In genomic region chr5:146313027-146313426, GRCh38 we compare ENCODE assay signal across 19 cellular contexts. TPM values are rescaled to one million over a fixed set of nuclear protein-coding genes. Genes with fewer than 3 reads are reported as not detected.
DNase-seq lines count a peak whose midpoint lies in the region; ATAC-seq and TF ChIP-seq lines count a peak whose summit lies in the region.
"Had no signal": no experiment of that assay in that cellular context is flagged by ENCODE, and none has a peak within 500 bp of the region (broad histone marks: within the 10 kb centered on the region; RNA-seq: fewer than 3 reads in every experiment).

No MANE protein-coding gene starts in this region.

- peaks cover 8% of the 10 kb centered on the region for H3K4me1 Mint-ChIP-seq in activated CD8-positive, alpha-beta T cell treated with anti-CD3 and anti-CD28 coated beads, Interleukin-2, amount 10 ng/mL, durations not matched to agents 7 days and 5 days (ENCODE audit: low read depth)
- H3K4me1 Mint-ChIP-seq in H9: peaks cover 6 to 13% of the 10 kb centered on the region in 2 experiments; a peak in 3 of 4 replicates
- no peaks in the 10 kb centered on the region for H3K4me1 Mint-ChIP-seq in chondrocyte (ENCODE audit: low read depth)

- no peak overlapping the region for H3K18ac ChIP-seq in H9 (ENCODE audit: insufficient read length, low read depth, low read length)

- H3K4me1 ChIP-seq in BLaER1 treated with 17β-estradiol and CSF1 and Interleukin-3, amounts not matched to agents 10 nM and 100 nM: peaks cover 5 to 29% (median 15%) of the 10 kb centered on the region in 10 experiments; a peak in 18 of 20 replicates
- no peaks in the 10 kb centered on the region for H3K4me1 ChIP-seq in aorta (ENCODE audit: control insufficient read depth in 1 of 2, insufficient read depth in 2 of 2, low read length in 2 of 2)
- H3K4me1 ChIP-seq in H9 (ENCODE audit: insufficient read depth, low read length): no peaks in the 10 kb centered on the region
- H3K4me1 ChIP-seq in uterus: no peaks in the 10 kb centered on the region
- H3K4me1 ChIP-seq: vagina had no signal

- H2BK120ac ChIP-seq in H9 (ENCODE audit: low read depth, low read length, poor library complexity, severe bottlenecking): no peak overlapping the region

- no peak overlapping the region for H4K5ac ChIP-seq in H9 (ENCODE audit: insufficient read length, low read depth, low read length)

- H3K27ac ChIP-seq in BLaER1 treated with 17β-estradiol and CSF1 and Interleukin-3, amounts not matched to agents 10 nM and 100 nM: no peak overlapping the region
- H3K27ac ChIP-seq in aorta (ENCODE audit: low read depth in 1 of 2, low read length in 2 of 2) (no peak overlapping the region), H9 (ENCODE audit: insufficient read length, low read depth, low read length) (no peak overlapping the region), uterus (no peak overlapping the region)
- H3K27ac ChIP-seq: vagina had no signal

- peak; percentile 49 for ATAC-seq in HG03103 (IDR thresholded peaks at IDR 0.05; ENCODE audit: low read depth, unreplicated experiment)
- no peak for ATAC-seq in activated CD8-positive, alpha-beta T cell treated with anti-CD3 and anti-CD28 coated beads, Interleukin-2, amount 10 ng/mL, durations not matched to agents 7 days and 5 days
- ATAC-seq in aorta (ENCODE audit: low FRiP score): no peak
- ATAC-seq: mucosa of descending colon; stimulated activated naive CD8-positive, alpha-beta T cell treated with anti-CD3 and anti-CD28 coated beads, Interleukin-15, amount 100 ng/mL, for 72 hours had no signal

- H3K4me2 ChIP-seq in BLaER1 treated with 17β-estradiol and CSF1 and Interleukin-3, amounts not matched to agents 10 nM and 100 nM: peak overlapping the region; percentile 36 to 62 (median 49)
- H3K4me2 ChIP-seq in H9 (ENCODE audit: insufficient read depth, insufficient read length, low read length): no peak overlapping the region
- H3K4me2 ChIP-seq: smooth muscle cell had no signal

- no peak overlapping the region for H3K4me3 Mint-ChIP-seq in activated CD8-positive, alpha-beta T cell treated with anti-CD3 and anti-CD28 coated beads, Interleukin-2, amount 10 ng/mL, durations not matched to agents 7 days and 5 days
- H3K4me3 Mint-ChIP-seq in H9 (no peak overlapping the region), chondrocyte (ENCODE audit: unreplicated experiment) (no peak overlapping the region)
- H3K4me3 Mint-ChIP-seq: stimulated activated naive CD8-positive, alpha-beta T cell treated with anti-CD3 and anti-CD28 coated beads, Interleukin-15, amount 100 ng/mL, for 72 hours had no signal

- intact Hi-C loops in aorta (cut with DNase I) (no loop called here), uterus (cut with DNase I; ENCODE audit: low total_unique reads) (no loop called here)

- no peaks in the 10 kb centered on the region for H3K9me3 Mint-ChIP-seq in activated CD8-positive, alpha-beta T cell treated with anti-CD3 and anti-CD28 coated beads, Interleukin-2, amount 10 ng/mL, durations not matched to agents 7 days and 5 days (ENCODE audit: insufficient read depth)
- no peaks in the 10 kb centered on the region for H3K9me3 Mint-ChIP-seq in H9
- H3K9me3 Mint-ChIP-seq in chondrocyte (ENCODE audit: low read depth): no peaks in the 10 kb centered on the region
- H3K9me3 Mint-ChIP-seq: activated T-helper 2 cell treated with anti-CD3 and anti-CD28 coated beads, Interferon-gamma antibody, Interleukin-2, Interleukin-4, amounts not matched to agents 10 μg/mL and 5 μg/mL and 100 μg/mL, durations not matched to agents 14 hours and 24 hours and 36 hours; stimulated activated naive CD8-positive, alpha-beta T cell treated with anti-CD3 and anti-CD28 coated beads, Interleukin-15, amount 100 ng/mL, for 72 hours had no signal

- H3K23ac ChIP-seq in H9 (ENCODE audit: insufficient read length, low read depth, low read length): no peak overlapping the region

- no peaks in the 10 kb centered on the region for H3K79me2 ChIP-seq in H9 (ENCODE audit: insufficient read depth, low read length)

- H3K79me1 ChIP-seq in H9 (ENCODE audit: insufficient read depth, low read depth, low read length, poor library complexity, severe bottlenecking): no peaks in the 10 kb centered on the region

- no peak for TF ChIP-seq POLR2A in uterus (IDR thresholded peaks at IDR 0.05)

- H3K4me3 ChIP-seq in BLaER1 treated with 17β-estradiol and CSF1 and Interleukin-3, amounts not matched to agents 10 nM and 100 nM: no peak overlapping the region
- H3K4me3 ChIP-seq in aorta (ENCODE audit: low read length in 2 of 2): no peak overlapping the region
- H3K4me3 ChIP-seq in uterus: no peak overlapping the region
- H3K4me3 ChIP-seq: mucosa of descending colon, smooth muscle cell, vagina had no signal

- H4K91ac ChIP-seq in H9 (ENCODE audit: insufficient read length, low read depth, low read length): no peak overlapping the region

- no peak overlapping the region for H3K4ac ChIP-seq in H9 (ENCODE audit: low read depth, low read length)

- H2BK20ac ChIP-seq in H9 (ENCODE audit: low read depth, low read length, poor library complexity, severe bottlenecking): no peak overlapping the region

- H4K8ac ChIP-seq in H9 (replicated peaks; ENCODE audit: insufficient read length, low read depth, low read length): no peak overlapping the region

- H3K36me3 Mint-ChIP-seq in activated CD8-positive, alpha-beta T cell treated with anti-CD3 and anti-CD28 coated beads, Interleukin-2, amount 10 ng/mL, durations not matched to agents 7 days and 5 days (ENCODE audit: low read depth): no peaks in the 10 kb centered on the region
- H3K36me3 Mint-ChIP-seq in H9 (ENCODE audit: insufficient read depth in 1 of 3, low read depth in 3 of 3) (no peaks in the 10 kb centered on the region), chondrocyte (ENCODE audit: low read depth) (peaks cover 1% of the 10 kb centered on the region)

- H2BK5ac ChIP-seq in H9 (ENCODE audit: insufficient read length, low read length): no peak overlapping the region

- H4K20me1 ChIP-seq in BLaER1 treated with 17β-estradiol and CSF1 and Interleukin-3, amounts not matched to agents 10 nM and 100 nM: 0 out of 22 replicates have a peak, but pooled peaks cover 0 to 3% (median 0%) of the 10 kb centered on the region in 11 experiments
- H4K20me1 ChIP-seq in H9 (ENCODE audit: control insufficient read depth, insufficient read depth, insufficient read length): no peaks in the 10 kb centered on the region

- H3K27me3 ChIP-seq in BLaER1 treated with 17β-estradiol and CSF1 and Interleukin-3, amounts not matched to agents 10 nM and 100 nM: peaks cover 0 to 77% (median 0%) of the 10 kb centered on the region in 11 experiments; a peak in 5 of 22 replicates
- H3K27me3 ChIP-seq in aorta (ENCODE audit: control insufficient read depth in 1 of 2, insufficient read depth in 2 of 2, low read length in 1 of 2): peaks cover 0 to 4% of the 10 kb centered on the region in 2 donors
- no peaks in the 10 kb centered on the region for H3K27me3 ChIP-seq in H9 (ENCODE audit: insufficient read depth, low read length)
- H3K27me3 ChIP-seq in uterus: no peaks in the 10 kb centered on the region
- H3K27me3 ChIP-seq: vagina had no signal

- H3K27ac Mint-ChIP-seq in activated CD8-positive, alpha-beta T cell treated with anti-CD3 and anti-CD28 coated beads, Interleukin-2, amount 10 ng/mL, durations not matched to agents 7 days and 5 days: no peak overlapping the region
- H3K27ac Mint-ChIP-seq in H9: no peak overlapping the region
- no peak overlapping the region for H3K27ac Mint-ChIP-seq in chondrocyte (ENCODE audit: unreplicated experiment)
- H3K27ac Mint-ChIP-seq: activated T-helper 2 cell treated with anti-CD3 and anti-CD28 coated beads, Interferon-gamma antibody, Interleukin-2, Interleukin-4, amounts not matched to agents 10 μg/mL and 5 μg/mL and 100 μg/mL, durations not matched to agents 14 hours and 24 hours and 36 hours; stimulated activated naive CD8-positive, alpha-beta T cell treated with anti-CD3 and anti-CD28 coated beads, Interleukin-15, amount 100 ng/mL, for 72 hours had no signal

- H3K23me2 ChIP-seq in H9 (ENCODE audit: insufficient read length, low read depth, low read length, poor library complexity, severe bottlenecking): no peaks in the 10 kb centered on the region

- 43 to 48% methylated on average over 7 of the region's 7 CpGs for WGBS in aorta, 2 donors
- WGBS in H9 (ENCODE audit: extremely low coverage, insufficient read length, low lambda C conversion rate): no CpG with 5 or more reads among the region's 7 CpGs

- H2BK15ac ChIP-seq in H9 (ENCODE audit: low read depth, low read length): no peak overlapping the region

- no peaks in the 10 kb centered on the region for H3K9me3 ChIP-seq in BLaER1 treated with 17β-estradiol and CSF1 and Interleukin-3, amounts not matched to agents 10 nM and 100 nM (replicated peaks in 1 of 11)
- H3K9me3 ChIP-seq in aorta (ENCODE audit: control insufficient read depth, low read length) (no peaks in the 10 kb centered on the region), H9 (ENCODE audit: control insufficient read depth, low read depth, low read length) (no peaks in the 10 kb centered on the region), uterus (no peaks in the 10 kb centered on the region)
- H3K9me3 ChIP-seq: mucosa of descending colon, vagina had no signal

- TF ChIP-seq CTCF in H9 (conservative IDR thresholded peaks at IDR 0.05): no peak
- no peak for TF ChIP-seq CTCF in uterus (IDR thresholded peaks at IDR 0.05)
- no peak for TF ChIP-seq CTCF in chondrocyte (IDR thresholded peaks at IDR 0.05)

- no peak overlapping the region for H3K56ac ChIP-seq in H9 (ENCODE audit: insufficient read length, low read depth, low read length)

- H3K9ac ChIP-seq in BLaER1 treated with 17β-estradiol and CSF1 and Interleukin-3, amounts not matched to agents 10 nM and 100 nM: no peak overlapping the region
- no peak overlapping the region for H3K9ac ChIP-seq in H9 (ENCODE audit: extremely low read depth, insufficient read length, low read length)

- no peak overlapping the region for H2AK5ac ChIP-seq in H9 (ENCODE audit: insufficient read length, low read length)

- CTCF ChIA-PET in activated CD8-positive, alpha-beta T cell treated with anti-CD3 and anti-CD28 coated beads, Interleukin-2, amount 10 ng/mL, durations not matched to agents 7 days and 5 days (lab: Charles Lee): interaction anchor here (0.8 kb wide), 1 partner anchor 51 kb away, joined by 3 read pairs; no protein-coding TSS in a partner anchor

- DNase-seq in NOMO-1 treated with DMSO at 0.1 percent for 48 hours (lab: John Stamatoyannopoulos, UW; ENCODE audit: unreplicated experiment) (peak; percentile 90), aorta (no peak), H9 (no peak), uterus (no peak), chondrocyte (ENCODE audit: low spot score) (no peak)
- peak; percentile 22 for DNase-seq in activated CD8-positive, alpha-beta T cell treated with anti-CD3 and anti-CD28 coated beads, Interleukin-2, amount 10 ng/mL, durations not matched to agents 7 days and 5 days
- DNase-seq: activated CD4-positive, alpha-beta T cell treated with anti-CD3 and anti-CD28 coated beads, Interleukin-2, amount 50 U/mL, for 48 hours; anterior cingulate cortex; erythroblast; NCI-H1105 treated with DMSO at 0.1 percent for 48 hours; stimulated activated naive CD8-positive, alpha-beta T cell treated with anti-CD3 and anti-CD28 coated beads, Interleukin-15, amount 100 ng/mL, for 72 hours had no signal

- no peak overlapping the region for H2BK12ac ChIP-seq in H9 (ENCODE audit: insufficient read length, low read depth, low read length)

- no peak overlapping the region for H3T11ph ChIP-seq in H9 (ENCODE audit: low read length)

- no peaks in the 10 kb centered on the region for H3K36me3 ChIP-seq in BLaER1 treated with 17β-estradiol and CSF1 and Interleukin-3, amounts not matched to agents 10 nM and 100 nM
- H3K36me3 ChIP-seq in aorta (ENCODE audit: control insufficient read depth in 1 of 2, insufficient read depth in 2 of 2, low read length in 1 of 2) (no peaks in the 10 kb centered on the region), uterus (no peaks in the 10 kb centered on the region)
- H3K36me3 ChIP-seq: vagina had no signal

- H3K27me3 Mint-ChIP-seq in activated CD8-positive, alpha-beta T cell treated with anti-CD3 and anti-CD28 coated beads, Interleukin-2, amount 10 ng/mL, durations not matched to agents 7 days and 5 days (ENCODE audit: low read depth): peaks cover 16% of the 10 kb centered on the region
- H3K27me3 Mint-ChIP-seq in H9 (ENCODE audit: low read depth) (peaks cover 4% of the 10 kb centered on the region), chondrocyte (ENCODE audit: low read depth) (peaks cover 35% of the 10 kb centered on the region)

- POLR2A ChIA-PET in activated CD8-positive, alpha-beta T cell treated with anti-CD3 and anti-CD28 coated beads, Interleukin-2, amount 10 ng/mL, durations not matched to agents 7 days and 5 days (lab: Charles Lee): no interaction called here

- no peak overlapping the region for H2AFZ ChIP-seq in H9 (ENCODE audit: low read length)

- H3K14ac ChIP-seq in H9 (ENCODE audit: insufficient read depth, low read length): no peak overlapping the region

RNA-seq across cellular contexts. Expression of gene POU4F3, which starts 25.6 kb away (rescaled TPM):
- under 1 TPM in 1 of 2 experiments, not detected in 1; 0.13 TPM for total RNA-seq in activated CD8-positive, alpha-beta T cell treated with anti-CD3 and anti-CD28 coated beads, Interleukin-2, amount 10 ng/mL, durations not matched to agents 7 days and 5 days
- total RNA-seq in aorta (under 1 TPM; 0.15 to 0.16 TPM), H9 (2021) (not detected in 2 replicates), uterus (under 1 TPM in 1 of 4 donors, not detected in 3; 0.30 TPM), chondrocyte (not detected in 3 replicates)
- under 1 TPM in 1 of 2 donors, not detected in 1; 0.64 TPM for polyA plus RNA-seq in aorta
- total RNA-seq: kidney epithelial cell, mucosa of descending colon, osteocyte, smooth muscle cell, vagina had no signal
- polyA plus RNA-seq: smooth muscle cell had no signal

Comparison
In these comparisons a context has a peak if more than half of its experiments do, and no peak if none do; other contexts are left out.
1. DNase-seq: peak in NOMO-1 treated with DMSO at 0.1 percent for 48 hours (single experiment) and activated CD8-positive, alpha-beta T cell treated with anti-CD3 and anti-CD28 coated beads, Interleukin-2, amount 10 ng/mL, durations not matched to agents 7 days and 5 days (single experiment); none in aorta (0 of 2), H9 (single experiment), uterus (0 of 2) and chondrocyte (single experiment).